Comparison of ENCODE assay signal across 8 cellular contexts in genomic region chr10:32980242-32980557, GRCh38. TPM values are rescaled to one million over a fixed set of nuclear protein-coding genes. Genes with fewer than 3 reads are reported as not detected.
DNase-seq lines count a peak whose midpoint lies in the region; ATAC-seq and TF ChIP-seq lines count a peak whose summit lies in the region.

No MANE protein-coding gene starts in this region.

- peak overlapping the region; percentile 68 for H3K27ac ChIP-seq in CD8-positive, alpha-beta T cell (ENCODE audit: low read depth, low read length)
- H3K27ac ChIP-seq in OCI-LY1 (ENCODE audit: low read depth, low read length, poor library complexity, severe bottlenecking) (peak overlapping the region; percentile 81), endodermal cell (ENCODE audit: low read depth, low read length) (peak overlapping the region; percentile 80)

- H3K9ac ChIP-seq in OCI-LY1 (ENCODE audit: low read length) (peak overlapping the region; percentile 61; the same call in 1 of the 2 replicates), endodermal cell (ENCODE audit: extremely low read depth, low read length, poor library complexity, severe bottlenecking) (peak overlapping the region; percentile 63)

- intact Hi-C loops in CD8-positive, alpha-beta T cell (cut with DNase I, micrococcal nuclease), result loop anchor here (1.0 to 5.0 kb wide), 5 partner anchors 21 to 167 kb away; partner anchors contain the start of gene ITGB1 (in 2 of the 2)

- H3K4me2 ChIP-seq in OCI-LY1 (ENCODE audit: low read length), result peak overlapping the region; percentile 75

- no peaks in the 10 kb centered on the region for H3F3A ChIP-seq in OCI-LY1 (ENCODE audit: insufficient read depth, low read length)

- H4K20me1 ChIP-seq in OCI-LY1 (ENCODE audit: insufficient read depth, low read length), result no peaks in the 10 kb centered on the region

- 14% methylated on average over 6 of the region's 6 CpGs for WGBS in endodermal cell (ENCODE audit: insufficient coverage in 1 of 2, insufficient read length in 1 of 2), 2 experiments

- no peak for TF ChIP-seq CTCF in CD8-positive, alpha-beta T cell (IDR thresholded peaks at IDR 0.05)
- TF ChIP-seq CTCF in OCI-LY1 (IDR thresholded peaks at IDR 0.05; ENCODE audit: low read length) (no peak), endodermal cell (conservative IDR thresholded peaks at IDR 0.05) (no peak), osteocyte (IDR thresholded peaks at IDR 0.05) (no peak)

- DNase-seq in CD8-positive, alpha-beta T cell, result no peak
- DNase-seq in endodermal cell (no peak), osteocyte (ENCODE audit: extremely low spot score, unreplicated experiment) (no peak), iPS-NIHi11 (ENCODE audit: low spot score) (no peak), NCI-H146 treated with DMSO at 0.1 percent for 48 hours (lab: John Stamatoyannopoulos, UW; ENCODE audit: unreplicated experiment) (no peak), activated gamma-delta T cell treated with Interleukin-2 at 50 U/mL for 16 hours (no peak)

- no peaks in the 10 kb centered on the region for H3K9me2 ChIP-seq in OCI-LY1 (ENCODE audit: low read depth, low read length)

- peak overlapping the region; percentile 96 for H3K4me3 Mint-ChIP-seq in CD8-positive, alpha-beta T cell
- H3K4me3 Mint-ChIP-seq in endodermal cell (peak overlapping the region; percentile 75), osteocyte (ENCODE audit: unreplicated experiment) (peak overlapping the region; percentile 88)

- H3K27me3 ChIP-seq in CD8-positive, alpha-beta T cell (ENCODE audit: insufficient read depth, low read length), result no peaks in the 10 kb centered on the region
- H3K27me3 ChIP-seq in OCI-LY1 (ENCODE audit: insufficient read depth, low read length) (no peaks in the 10 kb centered on the region), endodermal cell (ENCODE audit: control insufficient read depth, insufficient read depth, low read length, poor library complexity, severe bottlenecking) (no peaks in the 10 kb centered on the region)

- H3K27ac Mint-ChIP-seq in CD8-positive, alpha-beta T cell, result peak overlapping the region; percentile 97
- H3K27ac Mint-ChIP-seq in endodermal cell, result peak overlapping the region; percentile 99
- H3K27ac Mint-ChIP-seq in osteocyte (ENCODE audit: unreplicated experiment), result peak overlapping the region; percentile 95

- H3K36me3 ChIP-seq in CD8-positive, alpha-beta T cell (ENCODE audit: insufficient read depth, low read length), result no peaks in the 10 kb centered on the region
- no peaks in the 10 kb centered on the region for H3K36me3 ChIP-seq in OCI-LY1 (ENCODE audit: insufficient read depth, low read length)
- H3K36me3 ChIP-seq in endodermal cell (ENCODE audit: control insufficient read depth, insufficient read depth, low read length), result no peaks in the 10 kb centered on the region

- CTCF ChIA-PET in CD8-positive, alpha-beta T cell (lab: Charles Lee), result interaction anchor here (0.7 to 2.5 kb wide), 5 partner anchors 19 to 29 kb away, joined by 3 to 12 read pairs (median 4); no protein-coding TSS in a partner anchor

- H3K27me3 Mint-ChIP-seq in CD8-positive, alpha-beta T cell (ENCODE audit: low read depth), result no peaks in the 10 kb centered on the region
- H3K27me3 Mint-ChIP-seq in endodermal cell (ENCODE audit: insufficient read depth), result no peaks in the 10 kb centered on the region
- H3K27me3 Mint-ChIP-seq in osteocyte (ENCODE audit: unreplicated experiment), result no peaks in the 10 kb centered on the region

- H3K4me1 ChIP-seq in CD8-positive, alpha-beta T cell (ENCODE audit: insufficient read depth, low read length), result peaks cover 25% of the 10 kb centered on the region
- H3K4me1 ChIP-seq in OCI-LY1 (ENCODE audit: insufficient read depth, low read length, severe bottlenecking) (peaks cover 48% of the 10 kb centered on the region), endodermal cell (ENCODE audit: control insufficient read depth, insufficient read depth, low read length) (peaks cover 10% of the 10 kb centered on the region)

- ATAC-seq in CD8-positive, alpha-beta T cell, result no peak
- ATAC-seq in GM21447 (IDR thresholded peaks at IDR 0.05; ENCODE audit: unreplicated experiment), result no peak

- peaks cover 34% of the 10 kb centered on the region for H3K4me1 Mint-ChIP-seq in CD8-positive, alpha-beta T cell (ENCODE audit: low read depth)
- H3K4me1 Mint-ChIP-seq in endodermal cell (peaks cover 34% of the 10 kb centered on the region), osteocyte (ENCODE audit: unreplicated experiment) (peaks cover 48% of the 10 kb centered on the region)

- H2AFZ ChIP-seq in OCI-LY1 (ENCODE audit: low read length), result 0 out of 2 replicates have a peak overlapping the region, but pooled peaks have one; percentile 32

- H3K9me3 Mint-ChIP-seq in CD8-positive, alpha-beta T cell, result no peaks in the 10 kb centered on the region
- peaks cover 4% of the 10 kb centered on the region for H3K9me3 Mint-ChIP-seq in endodermal cell
- H3K9me3 Mint-ChIP-seq in osteocyte (ENCODE audit: unreplicated experiment), result no peaks in the 10 kb centered on the region

- H3K4me3 ChIP-seq in CD8-positive, alpha-beta T cell (ENCODE audit: low read depth, low read length), result peak overlapping the region; percentile 52
- H3K4me3 ChIP-seq in OCI-LY1 (ENCODE audit: low read depth, low read length, poor library complexity, severe bottlenecking), result peak overlapping the region; percentile 59
- peak overlapping the region; percentile 85 for H3K4me3 ChIP-seq in endodermal cell (ENCODE audit: low read length)

- H3K79me2 ChIP-seq in OCI-LY1 (ENCODE audit: insufficient read depth, low read length), result no peaks in the 10 kb centered on the region

- POLR2A ChIA-PET in CD8-positive, alpha-beta T cell (lab: Charles Lee), result interaction anchor here (1.1 to 2.2 kb wide), 8 partner anchors 8 to 726 kb away, joined by 3 to 10 read pairs (median 4); no protein-coding TSS in a partner anchor

- peaks cover 2% of the 10 kb centered on the region for H3K36me3 Mint-ChIP-seq in CD8-positive, alpha-beta T cell
- H3K36me3 Mint-ChIP-seq in endodermal cell (ENCODE audit: low read depth) (no peaks in the 10 kb centered on the region), osteocyte (ENCODE audit: unreplicated experiment) (no peaks in the 10 kb centered on the region)

- H3K9me3 ChIP-seq in CD8-positive, alpha-beta T cell (ENCODE audit: low read length), result no peaks in the 10 kb centered on the region
- H3K9me3 ChIP-seq in OCI-LY1 (ENCODE audit: low read length), result no peaks in the 10 kb centered on the region
- H3K9me3 ChIP-seq in endodermal cell (ENCODE audit: control insufficient read depth, low read length), result no peaks in the 10 kb centered on the region

RNA-seq across cellular contexts. Expression of gene ITGB1, which starts 22.2 kb away (rescaled TPM):
- total RNA-seq in CD8-positive, alpha-beta T cell, result 10 to 100 TPM; 34.2 to 34.5 TPM
- total RNA-seq in endodermal cell, result 100 to 1,000 TPM; 239 to 285 TPM
- polyA plus RNA-seq in endodermal cell (2013, experiment 1 of 2), result 324 TPM
- 351 TPM for polyA plus RNA-seq in endodermal cell (2013, experiment 2 of 2)
- 943 and 946 TPM in 2 replicates for total RNA-seq in osteocyte

Comparison
In these comparisons a context has a peak if more than half of its experiments do, and no peak if none do; other contexts are left out.
1. RNA of gene ITGB1, which starts 22.2 kb away (total RNA-seq): 943 to 946 TPM in osteocyte and 239 to 285 TPM in endodermal cell; 34.2 to 34.5 TPM in CD8-positive, alpha-beta T cell; every median in the first group is over 4 times any median in the second.
2. Peak in every context shown above with its lines, with median percentiles within 50 percentile points of each other: H3K27ac ChIP-seq, H3K4me3 ChIP-seq, H3K27ac Mint-ChIP-seq and H3K4me3 Mint-ChIP-seq.